In the genomic region with DNA sequence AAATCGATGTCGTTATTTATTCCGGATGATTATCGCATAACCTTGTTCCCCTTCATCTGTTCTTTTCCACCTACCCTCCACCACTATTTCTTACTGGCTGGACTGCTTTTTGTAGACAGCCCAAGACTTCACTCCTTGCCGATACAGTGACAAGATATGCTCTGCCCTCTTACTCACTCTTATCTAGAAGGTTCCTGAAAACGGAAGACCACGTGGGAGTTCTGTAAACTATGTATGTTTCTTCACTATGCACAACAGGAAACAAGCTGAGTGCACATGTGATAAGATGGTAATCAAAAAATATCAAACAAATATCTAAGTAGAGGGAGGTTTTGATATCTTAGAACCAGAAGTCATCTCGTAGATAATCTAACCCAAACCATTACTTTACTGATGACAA, we compare ENCODE assay signal across 27 cellular contexts.
"Had no signal": no experiment of that assay in that cellular context is flagged by ENCODE, and none has a peak within 500 bp of the region (broad histone marks: within the 10 kb centered on the region; RNA-seq: fewer than 3 reads in every experiment).

No MANE protein-coding gene starts in this region.

- H3K4me1 ChIP-seq: colonic mucosa, heart right ventricle, left lung, prostate gland, right atrium auricular region, sigmoid colon, stomach had no signal

- H3K27ac ChIP-seq: colonic mucosa, esophagus squamous epithelium, heart right ventricle, left lung, prostate gland, right atrium auricular region, sigmoid colon, stomach, thyroid gland had no signal

- H3K4me3 ChIP-seq: colonic mucosa, esophagus squamous epithelium, heart right ventricle, left lung, prostate gland, right atrium auricular region, sigmoid colon, stomach, thyroid gland had no signal

- H3K4me3 Mint-ChIP-seq: dendritic cell treated with granulocyte-macrophage colony-stimulating factor and Interleukin-4, amounts not matched to agents 40 ng/mL and 50 ng/mL, for 4 days; naive thymus-derived CD8-positive, alpha-beta T cell; nephron progenitor cell; stimulated activated effector memory CD8-positive, alpha-beta T cell treated with anti-CD3 and anti-CD28 coated beads, Interleukin-12 subunit alpha, Interleukin-12 subunit beta, amount 100 ng/mL, for 72 hours had no signal

- ATAC-seq: heart right ventricle; left cardiac atrium; left lung; naive thymus-derived CD8-positive, alpha-beta T cell; stimulated activated effector memory CD8-positive, alpha-beta T cell treated with anti-CD3 and anti-CD28 coated beads, Interleukin-12 subunit alpha, Interleukin-12 subunit beta, amount 100 ng/mL, for 72 hours had no signal

- FAIRE-seq: islet of Langerhans had no signal

- DNase-seq: colonic mucosa; effector memory CD4-positive, alpha-beta T cell; erythroblast; esophagus squamous epithelium; foreskin melanocyte; glutamatergic neuron; heart right ventricle; hippocampal formation; left cardiac atrium; left lung; mesenchymal stem cell; midbrain; naive thymus-derived CD8-positive, alpha-beta T cell; nephron progenitor cell; nucleus accumbens; sigmoid colon; stimulated activated CD4-positive, alpha-beta T cell treated with anti-CD3 and anti-CD28 coated beads, Interleukin-2, amount 100 ng/mL, for 24 hours; stimulated activated CD4-positive, alpha-beta T cell treated with anti-CD3 and anti-CD28 coated beads, Interleukin-4, amount 100 ng/mL, for 24 hours; stimulated activated naive CD4-positive, alpha-beta T cell treated with Interleukin-2 at 50 U/mL for 16 hours; stomach; trophoblast cell had no signal

- H3K36me3 ChIP-seq: colonic mucosa, esophagus squamous epithelium, heart right ventricle, left lung, prostate gland, right atrium auricular region, sigmoid colon, stomach, thyroid gland had no signal

- H3K4me1 Mint-ChIP-seq: stimulated activated effector memory CD8-positive, alpha-beta T cell treated with anti-CD3 and anti-CD28 coated beads, Interleukin-12 subunit alpha, Interleukin-12 subunit beta, amount 100 ng/mL, for 72 hours had no signal

- H3K9me3 Mint-ChIP-seq: naive thymus-derived CD8-positive, alpha-beta T cell; nephron progenitor cell had no signal

- H3K9me3 ChIP-seq: colonic mucosa, esophagus squamous epithelium, heart right ventricle, left lung, prostate gland, right atrium auricular region, sigmoid colon, stomach, thyroid gland had no signal

- H3K27me3 ChIP-seq: colonic mucosa, esophagus squamous epithelium, left lung, right atrium auricular region, sigmoid colon, stomach, thyroid gland had no signal

- H3K36me3 Mint-ChIP-seq: naive thymus-derived CD8-positive, alpha-beta T cell; stimulated activated effector memory CD8-positive, alpha-beta T cell treated with anti-CD3 and anti-CD28 coated beads, Interleukin-12 subunit alpha, Interleukin-12 subunit beta, amount 100 ng/mL, for 72 hours had no signal

- H3K27ac Mint-ChIP-seq: dendritic cell treated with granulocyte-macrophage colony-stimulating factor and Interleukin-4, amounts not matched to agents 40 ng/mL and 50 ng/mL, for 4 days; naive thymus-derived CD8-positive, alpha-beta T cell; nephron progenitor cell; stimulated activated effector memory CD8-positive, alpha-beta T cell treated with anti-CD3 and anti-CD28 coated beads, Interleukin-12 subunit alpha, Interleukin-12 subunit beta, amount 100 ng/mL, for 72 hours had no signal
